ENCODE assay signal across 9 cellular contexts in genomic region chr11:78961186-78961782, GRCh38.
A peak's percentile ranks its signal among the peaks of the same experiment; 100 is the strongest.
DNase-seq lines count a peak whose midpoint lies in the region; ATAC-seq and TF ChIP-seq lines count a peak whose summit lies in the region.
"Had no signal": no experiment of that assay in that cellular context is flagged by ENCODE, and none has a peak within 500 bp of the region (broad histone marks: within the 10 kb centered on the region; RNA-seq: fewer than 3 reads in every experiment).

No MANE protein-coding gene starts in this region.

- no peak for ATAC-seq in HG02571 (IDR thresholded peaks at IDR 0.05; ENCODE audit: unreplicated experiment)
- no peak for ATAC-seq in HG02852 (IDR thresholded peaks at IDR 0.05; ENCODE audit: unreplicated experiment)
- ATAC-seq in GM19351 (IDR thresholded peaks at IDR 0.05; ENCODE audit: unreplicated experiment): no peak

- H3K4me3 ChIP-seq in OCI-LY3 (ENCODE audit: low read length) (no peak overlapping the region), fibroblast of villous mesenchyme (ENCODE audit: low read depth, low read length) (no peak overlapping the region)

- H3K27ac ChIP-seq in OCI-LY3 (ENCODE audit: low read length): no peak overlapping the region

- H4K20me1 ChIP-seq in OCI-LY3 (ENCODE audit: insufficient read depth, low read length): no peaks in the 10 kb centered on the region

- no peaks in the 10 kb centered on the region for H3K9me3 ChIP-seq in OCI-LY3 (ENCODE audit: insufficient read depth, low read length)

- TF ChIP-seq CTCF in OCI-LY3 (IDR thresholded peaks at IDR 0.05; ENCODE audit: low read depth, low read length) (peak; percentile 14; the same call in 1 of the 2 replicates), fibroblast of villous mesenchyme (IDR thresholded peaks at IDR 0.05; ENCODE audit: insufficient read depth, low read depth, low read length) (peak; percentile 44)

- no peak overlapping the region for H2AFZ ChIP-seq in OCI-LY3 (ENCODE audit: low read depth, low read length)

- H3K36me3 ChIP-seq in OCI-LY3 (replicated peaks; ENCODE audit: low read depth, low read length): no peaks in the 10 kb centered on the region

- no peaks in the 10 kb centered on the region for H3K79me2 ChIP-seq in OCI-LY3 (ENCODE audit: low read length)

- H3K4me1 ChIP-seq in OCI-LY3 (ENCODE audit: low read length): no peaks in the 10 kb centered on the region

- no peak overlapping the region for H3K9ac ChIP-seq in OCI-LY3 (ENCODE audit: low read length)

- peak; percentile 20 for DNase-seq in NCI-H345 (lab: John Stamatoyannopoulos, UW)
- DNase-seq in NCI-H345 treated with DMSO at 0.1 percent for 48 hours (lab: John Stamatoyannopoulos, UW; ENCODE audit: unreplicated experiment): no peak
- peak; percentile 23 for DNase-seq in fibroblast of villous mesenchyme (ENCODE audit: low read depth)
- peak; percentile 35 for DNase-seq in pons (ENCODE audit: low spot score)
- DNase-seq: CD4-positive, CD25-positive, alpha-beta regulatory T cell had no signal

- no peak overlapping the region for H3K4me2 ChIP-seq in OCI-LY3 (ENCODE audit: low read length)

- H3K27me3 ChIP-seq in OCI-LY3 (ENCODE audit: low read depth, low read length): no peaks in the 10 kb centered on the region
